16 cellular contexts compared by ENCODE assay signal in genomic region chr15:56205061-56205876, GRCh38. TPM values are rescaled to one million over a fixed set of nuclear protein-coding genes. Genes with fewer than 3 reads are reported as not detected.
DNase-seq lines count a peak whose midpoint lies in the region; ATAC-seq and TF ChIP-seq lines count a peak whose summit lies in the region.
"Had no signal": no experiment of that assay in that cellular context is flagged by ENCODE, and none has a peak within 500 bp of the region (broad histone marks: within the 10 kb centered on the region; RNA-seq: fewer than 3 reads in every experiment).

No MANE protein-coding gene starts in this region.

- peak overlapping the region; percentile 56 for H3K4me3 Mint-ChIP-seq in HFFc6

- H3K9me3 ChIP-seq in adipocyte (ENCODE audit: control insufficient read depth, low read length): no peaks in the 10 kb centered on the region

- H3K4me1 ChIP-seq in adipocyte (ENCODE audit: control insufficient read depth, insufficient read depth, low read length): peaks cover 39% of the 10 kb centered on the region
- H3K4me1 ChIP-seq: parathyroid adenoma had no signal

- H3K27me3 Mint-ChIP-seq in HFFc6 (ENCODE audit: insufficient read depth): no peaks in the 10 kb centered on the region

- peak overlapping the region; percentile 86 for H3K27ac Mint-ChIP-seq in HFFc6

- TF ChIP-seq CTCF in AG10803 (conservative IDR thresholded peaks at IDR 0.05; ENCODE audit: low read length): no peak
- TF ChIP-seq CTCF in HFFc6 (IDR thresholded peaks at IDR 0.05): no peak

- no peak overlapping the region for H3K4me3 ChIP-seq in AG10803 (ENCODE audit: low read length)
- H3K4me3 ChIP-seq in adipocyte (ENCODE audit: low read length): peak overlapping the region; percentile 61
- H3K4me3 ChIP-seq: SK-N-MC had no signal

- H3K36me3 ChIP-seq in adipocyte (ENCODE audit: control insufficient read depth, insufficient read depth, low read length, severe bottlenecking): peaks cover 4% of the 10 kb centered on the region

- no peaks in the 10 kb centered on the region for H3K9me3 Mint-ChIP-seq in HFFc6

- peak overlapping the region; percentile 62 for H3K9ac ChIP-seq in adipocyte (ENCODE audit: low read length)
- H3K9ac ChIP-seq: parathyroid adenoma had no signal

- no peak for ATAC-seq in GM19035 (IDR thresholded peaks at IDR 0.05; ENCODE audit: unreplicated experiment)
- ATAC-seq: esophagus mucosa had no signal

- H3K27me3 ChIP-seq in adipocyte (replicated peaks; ENCODE audit: control insufficient read depth, insufficient read depth, low read length): no peaks in the 10 kb centered on the region

- DNase-seq in AG10803 (ENCODE audit: low read depth) (peak; percentile 61), HFFc6 (peak; percentile 16), adipocyte (ENCODE audit: low read depth) (peak; percentile 31), kidney tubule cell (ENCODE audit: low spot score) (peak; percentile 23), DMS114 treated with DMSO at 0.1 percent for 48 hours (lab: John Stamatoyannopoulos, UW; ENCODE audit: unreplicated experiment) (no peak), NCI-H1930 (lab: John Stamatoyannopoulos, UW) (no peak), NCI-H128 (lab: John Stamatoyannopoulos, UW; ENCODE audit: unreplicated experiment) (no peak)
- DNase-seq: activated CD4-positive, alpha-beta T cell treated with anti-CD3 and anti-CD28 coated beads, Interleukin-2, amount 50 U/mL, for 4 hours; kidney glomerular epithelial cell; MM.1S; NCI-H774; stimulated activated CD4-positive, alpha-beta T cell treated with anti-CD3 and anti-CD28 coated beads, Interleukin-4, amount 100 ng/mL, for 24 hours had no signal

- peaks cover 14% of the 10 kb centered on the region for H3K36me3 Mint-ChIP-seq in HFFc6 (ENCODE audit: low read depth)

- peaks cover 65% of the 10 kb centered on the region for H3K4me1 Mint-ChIP-seq in HFFc6 (ENCODE audit: low read depth)

RNA-seq across cellular contexts. Expression of gene RFX7, which starts 38.4 kb away (rescaled TPM):
- 10 to 100 TPM; 13.8 to 20.1 (median 16.5) TPM for total RNA-seq in HFFc6 (2021; fragmentation: NEBNext Ultra II Directional; extraction: Animal tissue kit (Norgen Biotek cat#: 25700))

Comparison
In these comparisons a context has a peak if more than half of its experiments do, and no peak if none do; other contexts are left out.
1. DNase-seq: peak in AG10803 (single experiment), HFFc6 (single experiment), adipocyte (single experiment) and kidney tubule cell (single experiment); none in DMS114 treated with DMSO at 0.1 percent for 48 hours (single experiment), NCI-H1930 (0 of 2) and NCI-H128 (single experiment).